11 cellular contexts compared by ENCODE assay signal in genomic region chr11:125423247-125423849, GRCh38.
DNase-seq lines count a peak whose midpoint lies in the region; ATAC-seq and TF ChIP-seq lines count a peak whose summit lies in the region.
"Had no signal": no experiment of that assay in that cellular context is flagged by ENCODE, and none has a peak within 500 bp of the region (broad histone marks: within the 10 kb centered on the region; RNA-seq: fewer than 3 reads in every experiment).

No MANE protein-coding gene starts in this region.

- H3K27me3 Mint-ChIP-seq in MCF 10A (ENCODE audit: insufficient read depth, unreplicated experiment) = peaks cover 49% of the 10 kb centered on the region

- no peak overlapping the region for H3K4me3 Mint-ChIP-seq in MCF 10A (ENCODE audit: unreplicated experiment)
- H3K4me3 Mint-ChIP-seq: nephron progenitor cell had no signal

- H3K9me3 Mint-ChIP-seq in MCF 10A (ENCODE audit: unreplicated experiment) = no peaks in the 10 kb centered on the region
- H3K9me3 Mint-ChIP-seq: nephron progenitor cell had no signal

- H3K9ac ChIP-seq in Karpas-422 (ENCODE audit: low read length) = no peak overlapping the region

- H3K36me3 ChIP-seq in breast epithelium = no peaks in the 10 kb centered on the region
- no peaks in the 10 kb centered on the region for H3K36me3 ChIP-seq in Karpas-422 (ENCODE audit: insufficient read depth, low read length)

- no peaks in the 10 kb centered on the region for H3K4me1 ChIP-seq in breast epithelium
- no peaks in the 10 kb centered on the region for H3K4me1 ChIP-seq in Karpas-422 (ENCODE audit: low read length)

- H3K27ac ChIP-seq in breast epithelium (no peak overlapping the region), Karpas-422 (ENCODE audit: low read length) (no peak overlapping the region)

- H3K79me2 ChIP-seq in Karpas-422 (ENCODE audit: low read length) = no peaks in the 10 kb centered on the region

- TF ChIP-seq CTCF in MCF 10A (IDR thresholded peaks at IDR 0.05; ENCODE audit: unreplicated experiment) (peak; percentile 37), breast epithelium (IDR thresholded peaks at IDR 0.05) (no peak), choroid plexus epithelial cell (conservative IDR thresholded peaks at IDR 0.05; ENCODE audit: low read depth, low read length) (peak; percentile 64)

- H3K4me3 ChIP-seq in breast epithelium (no peak overlapping the region), Karpas-422 (ENCODE audit: low read length) (no peak overlapping the region), choroid plexus epithelial cell (ENCODE audit: low read depth, low read length) (no peak overlapping the region)

- no peaks in the 10 kb centered on the region for H3K9me2 ChIP-seq in Karpas-422 (replicated peaks; ENCODE audit: insufficient read depth, low read length)

- intact Hi-C loops in MCF 10A (cut with micrococcal nuclease) (no loop called here), breast epithelium (cut with DNase I; ENCODE audit: low total_unique reads) (no loop called here)

- POLR2A ChIA-PET in MCF 10A (lab: Yijun Ruan, JAX) = no interaction called here

- H4K20me1 ChIP-seq in Karpas-422 (ENCODE audit: insufficient read depth, low read depth, low read length) = no peaks in the 10 kb centered on the region

- H2AFZ ChIP-seq in Karpas-422 (ENCODE audit: low read length) = no peak overlapping the region

- H3K9me3 ChIP-seq in breast epithelium (no peaks in the 10 kb centered on the region), Karpas-422 (ENCODE audit: low read length) (no peaks in the 10 kb centered on the region)

- TF ChIP-seq POLR2A in breast epithelium (IDR thresholded peaks at IDR 0.05) = no peak

- H3K4me2 ChIP-seq in Karpas-422 (ENCODE audit: low read depth, low read length, poor library complexity, severe bottlenecking) = no peak overlapping the region

- DNase-seq in MCF 10A (ENCODE audit: unreplicated experiment) (peak; percentile 28), breast epithelium (ENCODE audit: low spot score in 2 of 2) (no peak), Karpas-422 (peak; percentile 53), choroid plexus epithelial cell (ENCODE audit: low read depth) (peak; percentile 11), occipital lobe (lab: John Stamatoyannopoulos, UW) (no peak)
- DNase-seq in stimulated activated naive CD8-positive, alpha-beta T cell treated with anti-CD3 and anti-CD28 coated beads, Interleukin-15, Interleukin-2, amounts not matched to agents 100 U/mL and 50 U/mL, for 24 hours = peak; percentile 12
- no peak for DNase-seq in stimulated activated CD4-positive, alpha-beta T cell treated with anti-CD3 and anti-CD28 coated beads, Interleukin-12 subunit alpha, Interleukin-12 subunit beta, amount 100 ng/mL, for 4 hours
- DNase-seq: effector CD4-positive, alpha-beta T cell; NCI-H2081; nephron progenitor cell had no signal

- H3K27me3 ChIP-seq in breast epithelium (peaks cover 0 to 7% of the 10 kb centered on the region in 2 donors), Karpas-422 (ENCODE audit: low read length) (no peaks in the 10 kb centered on the region)

- H3K36me3 Mint-ChIP-seq in MCF 10A (ENCODE audit: insufficient read depth, unreplicated experiment) = no peaks in the 10 kb centered on the region

- CTCF ChIA-PET in MCF 10A (lab: Yijun Ruan, JAX) = interaction anchor here (0.5 to 2.7 kb wide), 26 partner anchors 8 to 670 kb away, joined by 3 to 29 read pairs (median 4); partner anchors contain the start of gene EI24

- no peak overlapping the region for H3K27ac Mint-ChIP-seq in MCF 10A (ENCODE audit: low read depth, unreplicated experiment)
- H3K27ac Mint-ChIP-seq: nephron progenitor cell had no signal

- H3K4me1 Mint-ChIP-seq in MCF 10A (ENCODE audit: insufficient read depth, unreplicated experiment) = no peaks in the 10 kb centered on the region

- BruUV-seq in MCF 10A (replicated peaks; lab: Mats Ljungman, UMichigan) = no TSS peak

- ATAC-seq in stimulated activated naive CD8-positive, alpha-beta T cell treated with anti-CD3 and anti-CD28 coated beads, Interleukin-15, Interleukin-2, amounts not matched to agents 100 U/mL and 50 U/mL, for 24 hours = no peak
- ATAC-seq in HG02970 (IDR thresholded peaks at IDR 0.05; ENCODE audit: low FRiP score, unreplicated experiment) = no peak

Comparison
In these comparisons a context has a peak if more than half of its experiments do, and no peak if none do; other contexts are left out.
1. DNase-seq: peak in MCF 10A (single experiment), Karpas-422 (single experiment), choroid plexus epithelial cell (single experiment) and stimulated activated naive CD8-positive, alpha-beta T cell treated with anti-CD3 and anti-CD28 coated beads, Interleukin-15, Interleukin-2, amounts not matched to agents 100 U/mL and 50 U/mL, for 24 hours (single experiment); none in breast epithelium (0 of 2), occipital lobe (single experiment) and stimulated activated CD4-positive, alpha-beta T cell treated with anti-CD3 and anti-CD28 coated beads, Interleukin-12 subunit alpha, Interleukin-12 subunit beta, amount 100 ng/mL, for 4 hours (single experiment).
2. CTCF ChIP-seq: peak in MCF 10A (single experiment) and choroid plexus epithelial cell (single experiment); none in breast epithelium (0 of 3).